Comparison of ENCODE assay signal across 8 cellular contexts in genomic region chr16:11682655-11683096, GRCh38. TPM values are rescaled to one million over a fixed set of nuclear protein-coding genes. Genes with fewer than 3 reads are reported as not detected.
DNase-seq lines count a peak whose midpoint lies in the region; ATAC-seq and TF ChIP-seq lines count a peak whose summit lies in the region.

No MANE protein-coding gene starts in this region.

- H2AFZ ChIP-seq in Karpas-422 (ENCODE audit: low read length) (no peak overlapping the region), smooth muscle cell (ENCODE audit: low read depth) (no peak overlapping the region)

- H3K27ac ChIP-seq in Karpas-422 (ENCODE audit: low read length) (peak overlapping the region; percentile 97), smooth muscle cell (ENCODE audit: low read depth) (peak overlapping the region; percentile 86)

- peak overlapping the region; percentile 79 for H3K27ac Mint-ChIP-seq in activated CD4-positive, alpha-beta T cell treated with anti-CD3 and anti-CD28 coated beads, Interleukin-2, amount 10 ng/mL, durations not matched to agents 24 days and 14 days

- H3K4me1 Mint-ChIP-seq in activated CD4-positive, alpha-beta T cell treated with anti-CD3 and anti-CD28 coated beads, Interleukin-2, amount 10 ng/mL, durations not matched to agents 24 days and 14 days: peaks cover 45% of the 10 kb centered on the region

- peaks cover 17% of the 10 kb centered on the region for H3F3A ChIP-seq in smooth muscle cell (ENCODE audit: low read depth)

- H4K20me1 ChIP-seq in Karpas-422 (ENCODE audit: insufficient read depth, low read depth, low read length) (peaks cover 30% of the 10 kb centered on the region), smooth muscle cell (ENCODE audit: low read depth) (peaks cover 97% of the 10 kb centered on the region)

- H3K4me1 ChIP-seq in Karpas-422 (ENCODE audit: low read length) (peaks cover 90% of the 10 kb centered on the region), smooth muscle cell (ENCODE audit: low read depth) (no peaks in the 10 kb centered on the region)

- H3K27me3 ChIP-seq in Karpas-422 (ENCODE audit: low read length) (no peaks in the 10 kb centered on the region), smooth muscle cell (ENCODE audit: low read depth) (no peaks in the 10 kb centered on the region)

- H3K4me2 ChIP-seq in Karpas-422 (ENCODE audit: low read depth, low read length, poor library complexity, severe bottlenecking) (peak overlapping the region; percentile 66), smooth muscle cell (peak overlapping the region; percentile 40)

- peaks cover 39% of the 10 kb centered on the region for H3K36me3 ChIP-seq in Karpas-422 (ENCODE audit: insufficient read depth, low read length)
- peaks cover 11% of the 10 kb centered on the region for H3K36me3 ChIP-seq in smooth muscle cell (ENCODE audit: low read depth)

- H3K4me3 Mint-ChIP-seq in activated CD4-positive, alpha-beta T cell treated with anti-CD3 and anti-CD28 coated beads, Interleukin-2, amount 10 ng/mL, durations not matched to agents 24 days and 14 days: peak overlapping the region; percentile 7

- no peaks in the 10 kb centered on the region for H3K9me3 ChIP-seq in Karpas-422 (ENCODE audit: low read length)
- H3K9me3 ChIP-seq in smooth muscle cell (replicated peaks; ENCODE audit: low read depth): no peaks in the 10 kb centered on the region

- intact Hi-C loops in activated CD4-positive, alpha-beta T cell treated with anti-CD3 and anti-CD28 coated beads, Interleukin-2, amount 10 ng/mL, durations not matched to agents 24 days and 14 days (cut with micrococcal nuclease): no loop called here

- H3K4me3 ChIP-seq in Karpas-422 (ENCODE audit: low read length): peak overlapping the region; percentile 48
- H3K4me3 ChIP-seq in choroid plexus epithelial cell (ENCODE audit: low read depth, low read length): no peak overlapping the region
- no peak overlapping the region for H3K4me3 ChIP-seq in smooth muscle cell

- peaks cover 70% of the 10 kb centered on the region for H3K36me3 Mint-ChIP-seq in activated CD4-positive, alpha-beta T cell treated with anti-CD3 and anti-CD28 coated beads, Interleukin-2, amount 10 ng/mL, durations not matched to agents 24 days and 14 days (ENCODE audit: low read depth)

- TF ChIP-seq CTCF in choroid plexus epithelial cell (conservative IDR thresholded peaks at IDR 0.05; ENCODE audit: low read depth, low read length) (no peak), smooth muscle cell (IDR thresholded peaks at IDR 0.05; ENCODE audit: borderline replicate concordance, insufficient read depth, poor library complexity, severe bottlenecking) (no peak)

- no peak for ATAC-seq in HG02884 (IDR thresholded peaks at IDR 0.05; ENCODE audit: unreplicated experiment)

- H3K9me3 Mint-ChIP-seq in activated CD4-positive, alpha-beta T cell treated with anti-CD3 and anti-CD28 coated beads, Interleukin-2, amount 10 ng/mL, durations not matched to agents 24 days and 14 days: no peaks in the 10 kb centered on the region

- H3K9me2 ChIP-seq in Karpas-422 (replicated peaks; ENCODE audit: insufficient read depth, low read length): no peaks in the 10 kb centered on the region

- no peak for DNase-seq in activated CD4-positive, alpha-beta T cell treated with anti-CD3 and anti-CD28 coated beads, Interleukin-2, amount 10 ng/mL, durations not matched to agents 24 days and 14 days
- DNase-seq in activated CD4-positive, alpha-beta T cell treated with anti-CD3 and anti-CD28 coated beads for 4 hours: no peak
- DNase-seq in Karpas-422 (peak; percentile 57), choroid plexus epithelial cell (ENCODE audit: low read depth) (peak; percentile 94), smooth muscle cell (lab: John Stamatoyannopoulos, UW; ENCODE audit: unreplicated experiment) (no peak), HuH-7.5 (ENCODE audit: low spot score) (no peak), COLO668 (lab: John Stamatoyannopoulos, UW; ENCODE audit: unreplicated experiment) (no peak)

- H3K79me2 ChIP-seq in Karpas-422 (ENCODE audit: low read length): peaks cover 6% of the 10 kb centered on the region; the same call in 1 of the 2 replicates
- H3K79me2 ChIP-seq in smooth muscle cell (ENCODE audit: low read depth): no peaks in the 10 kb centered on the region

- H3K9ac ChIP-seq in Karpas-422 (ENCODE audit: low read length) (peak overlapping the region; percentile 27), smooth muscle cell (ENCODE audit: low read depth) (peak overlapping the region; percentile 83)

- H3K27me3 Mint-ChIP-seq in activated CD4-positive, alpha-beta T cell treated with anti-CD3 and anti-CD28 coated beads, Interleukin-2, amount 10 ng/mL, durations not matched to agents 24 days and 14 days: no peaks in the 10 kb centered on the region

- 27% methylated on average over 5 of the region's 5 CpGs for WGBS in smooth muscle cell (ENCODE audit: low lambda C conversion rate)

RNA-seq across cellular contexts. Expression of gene SNN, which starts 14.4 kb away (rescaled TPM):
- total RNA-seq in activated CD4-positive, alpha-beta T cell treated with anti-CD3 and anti-CD28 coated beads, Interleukin-2, amount 10 ng/mL, durations not matched to agents 24 days and 14 days: 8.3 and 9.1 TPM in 2 replicates
- 27.4 and 34.2 TPM in 2 replicates for total RNA-seq in Karpas-422 (2014; rRNA removed; shearing (Covaris generic); ENCODE audit: low replicate concordance)
- total RNA-seq in smooth muscle cell: 6.4 and 8.2 TPM in 2 replicates
- 10.1 and 10.9 TPM in 2 replicates for polyA plus RNA-seq in smooth muscle cell

RNA-seq across cellular contexts. Expression of gene TXNDC11, which starts 60.0 kb away (rescaled TPM):
- 41.7 and 43.6 TPM in 2 replicates for total RNA-seq in activated CD4-positive, alpha-beta T cell treated with anti-CD3 and anti-CD28 coated beads, Interleukin-2, amount 10 ng/mL, durations not matched to agents 24 days and 14 days
- total RNA-seq in Karpas-422 (2014; rRNA removed; shearing (Covaris generic); ENCODE audit: low replicate concordance): 28.5 and 49.6 TPM in 2 replicates
- 30.8 and 31.1 TPM in 2 replicates for total RNA-seq in smooth muscle cell
- 27.3 and 27.9 TPM in 2 replicates for polyA plus RNA-seq in smooth muscle cell

Comparison
In these comparisons a context has a peak if more than half of its experiments do, and no peak if none do; other contexts are left out.
1. DNase-seq: peak in Karpas-422 (single experiment) and choroid plexus epithelial cell (single experiment); none in activated CD4-positive, alpha-beta T cell treated with anti-CD3 and anti-CD28 coated beads, Interleukin-2, amount 10 ng/mL, durations not matched to agents 24 days and 14 days (single experiment), activated CD4-positive, alpha-beta T cell treated with anti-CD3 and anti-CD28 coated beads for 4 hours (0 of 2), smooth muscle cell (single experiment), HuH-7.5 (single experiment) and COLO668 (single experiment).